Comparison of ENCODE assay signal across 11 cellular contexts in genomic region chr3:174949523-174949922, GRCh38.
DNase-seq lines count a peak whose midpoint lies in the region; ATAC-seq, FAIRE-seq and TF ChIP-seq lines count a peak whose summit lies in the region.
"Had no signal": no experiment of that assay in that cellular context is flagged by ENCODE, and none has a peak within 500 bp of the region (broad histone marks: within the 10 kb centered on the region; RNA-seq: fewer than 3 reads in every experiment).

No MANE protein-coding gene starts in this region.

- DNase-seq in A549 (ENCODE audit: low read depth in 1 of 2, low spot score in 1 of 2), result peak in 1 of 2 experiments; percentile 43
- peak; percentile 18 for DNase-seq in HT-29 (ENCODE audit: low spot score)
- DNase-seq in brain pericyte (ENCODE audit: low read depth, low spot score), result peak; percentile 90
- DNase-seq in left ventricle myocardium superior, result no peak
- no peak for DNase-seq in NCI-H1417 (lab: John Stamatoyannopoulos, UW)
- no peak for DNase-seq in stimulated activated CD8-positive, alpha-beta memory T cell treated with anti-CD3 and anti-CD28 coated beads, Interleukin-4, amount 100 ng/mL, for 48 hours
- DNase-seq: activated gamma-delta T cell treated with Interleukin-2 at 50 U/mL for 16 hours; NCI-H510A treated with DMSO at 0.1 percent for 48 hours; stimulated activated naive CD4-positive, alpha-beta T cell had no signal

- no peak for TF ChIP-seq RAD21 in A549 (conservative IDR thresholded peaks at IDR 0.05 in 1 of 2, IDR thresholded peaks at IDR 0.05 in 1 of 2)

- H3K9me3 ChIP-seq in A549, result no peaks in the 10 kb centered on the region

- no peak for TF ChIP-seq EP300 in A549 (IDR thresholded peaks at IDR 0.05)

- H3K4me3 ChIP-seq in A549, result no peak overlapping the region

- H3K4me1 ChIP-seq in A549, result peaks cover 21% of the 10 kb centered on the region; the same call in 2 of the 3 replicates

- TF ChIP-seq POLR2A in A549 (IDR thresholded peaks at IDR 0.05; ENCODE audit: low read length), result no peak

- intact Hi-C loops in left ventricle myocardium superior (cut with micrococcal nuclease), result no loop called here

- TF ChIP-seq CTCF in A549 (IDR thresholded peaks at IDR 0.05), result no peak

- POLR2A ChIA-PET in A549 (lab: Yijun Ruan, JAX), result no interaction called here

- no peak overlapping the region for H3K27ac ChIP-seq in A549

- no peak overlapping the region for H3K4me2 ChIP-seq in A549

- peak; percentile 62 to 74; a peak in 4 of 6 replicates for ATAC-seq in A549
- ATAC-seq in left ventricle myocardium superior, result peak; percentile 59
- ATAC-seq in HG03432 (IDR thresholded peaks at IDR 0.05; ENCODE audit: unreplicated experiment), result no peak
- ATAC-seq in HG03135 (IDR thresholded peaks at IDR 0.05; ENCODE audit: unreplicated experiment), result no peak

- peak; percentile 51 for FAIRE-seq in A549 (lab: Jason Lieb, UNC)

- CTCF ChIA-PET in A549 (lab: Yijun Ruan, JAX), result no interaction called here

- WGBS in A549 (ENCODE audit: missing lambda C conversion rate), result 20% methylated on average over 2 of the region's 2 CpGs

TF ChIP-seq in A549, 52 proteins besides CTCF, POLR2A, EP300 and RAD21:
- TF ChIP-seq JUN (IDR thresholded peaks at IDR 0.05), result no peak
- TF ChIP-seq NPAS2 (CRISPR knock-in tag; IDR thresholded peaks at IDR 0.05; ENCODE audit: borderline replicate concordance), result no peak
- TF ChIP-seq RARB (CRISPR knock-in tag; IDR thresholded peaks at IDR 0.05), result no peak
- no peak for TF ChIP-seq FOSL2 (IDR thresholded peaks at IDR 0.05)
- TF ChIP-seq FOSL2 (CRISPR knock-in tag; IDR thresholded peaks at IDR 0.05), result peak; percentile 30; the same call in 1 of the 2 replicates
- no peak for TF ChIP-seq ESRRA (IDR thresholded peaks at IDR 0.05; ENCODE audit: borderline replicate concordance, low read length)
- TF ChIP-seq POLR2AphosphoS2 (conservative IDR thresholded peaks at IDR 0.05; ENCODE audit: low read length), result no peak

Comparison
In these comparisons a context has a peak if more than half of its experiments do, and no peak if none do; other contexts are left out.
1. ATAC-seq: peak in A549 (2 of 2) and left ventricle myocardium superior (single experiment); none in HG03432 (single experiment) and HG03135 (single experiment).
2. DNase-seq: peak in HT-29 (single experiment) and brain pericyte (single experiment); none in left ventricle myocardium superior (single experiment), NCI-H1417 (0 of 3) and stimulated activated CD8-positive, alpha-beta memory T cell treated with anti-CD3 and anti-CD28 coated beads, Interleukin-4, amount 100 ng/mL, for 48 hours (single experiment).